In the genomic region with DNA sequence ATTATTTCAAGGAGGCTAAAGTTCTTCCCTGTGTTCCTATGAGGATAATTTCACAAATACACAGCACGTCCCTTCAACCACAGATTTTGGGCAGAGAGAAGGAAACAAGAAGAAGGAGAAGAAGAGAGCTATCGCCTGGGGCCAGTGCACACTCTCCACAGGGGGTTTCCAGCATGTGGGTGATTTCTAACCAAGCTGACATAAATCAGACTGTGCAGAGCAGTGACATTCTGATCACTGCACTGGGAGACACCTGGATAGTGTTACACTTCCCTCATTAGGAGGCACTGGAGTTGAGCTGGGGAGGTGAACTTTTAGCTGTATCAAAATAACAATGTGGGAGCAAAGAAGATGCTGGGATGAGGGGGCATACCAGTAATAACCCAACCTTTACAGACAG, we compare ENCODE assay signal across 11 cellular contexts.
DNase-seq lines count a peak whose midpoint lies in the region; ATAC-seq and TF ChIP-seq lines count a peak whose summit lies in the region.
"Had no signal": no experiment of that assay in that cellular context is flagged by ENCODE, and none has a peak within 500 bp of the region (broad histone marks: within the 10 kb centered on the region; RNA-seq: fewer than 3 reads in every experiment).

No MANE protein-coding gene starts in this region.

- POLR2A ChIA-PET in A673 (lab: Charles Lee; ENCODE audit: low non-redundant PET) = no interaction called here

- no peak overlapping the region for H3K27ac ChIP-seq in A673 (ENCODE audit: low read depth, low read length, poor library complexity, severe bottlenecking)
- H3K27ac ChIP-seq in transverse colon = no peak overlapping the region

- peaks cover 4% of the 10 kb centered on the region for H3K4me1 ChIP-seq in A673 (ENCODE audit: insufficient read depth, low read length, poor library complexity, severe bottlenecking)
- peaks cover 0 to 12% (median 0%) of the 10 kb centered on the region in 4 donors for H3K4me1 ChIP-seq in transverse colon

- BruUV-seq in A673 (replicated peaks; lab: Mats Ljungman, UMichigan) = no TSS peak

- in situ Hi-C loops in transverse colon (cut with MboI; ENCODE audit: low pct_ligation_motif_present in 1 of 4, low pct_unique_long_range_greater_than_20kb in 1 of 4, low sequenced_read_pairs in 3 of 4) = no loop called here

- no peak for TF ChIP-seq CTCF in A673 (conservative IDR thresholded peaks at IDR 0.05; ENCODE audit: low read depth, low read length)
- TF ChIP-seq CTCF in transverse colon (IDR thresholded peaks at IDR 0.05) = no peak

- 39 to 66% methylated on average over 2 of the region's 2 CpGs for WGBS in transverse colon (ENCODE audit: low coverage in 1 of 2), 2 donors

- CTCF ChIA-PET in A673 (lab: Charles Lee) = no interaction called here

- peak; percentile 41 for DNase-seq in A673 (ENCODE audit: low spot score)
- DNase-seq in NCI-H146 treated with DMSO at 0.1 percent for 48 hours (lab: John Stamatoyannopoulos, UW; ENCODE audit: unreplicated experiment) = peak; percentile 94
- no peak for DNase-seq in NCI-H345 (lab: John Stamatoyannopoulos, UW)
- no peak for DNase-seq in central memory CD4-positive, alpha-beta T cell
- no peak for DNase-seq in DMS153 (lab: John Stamatoyannopoulos, UW)
- no peak for DNase-seq in transverse colon
- DNase-seq: cortex of kidney; hypothalamus; stimulated activated CD4-positive, alpha-beta T cell treated with anti-CD3 and anti-CD28 coated beads, Interleukin-2, amount 100 ng/mL, for 24 hours had no signal

- no peak for TF ChIP-seq POLR2A in transverse colon (IDR thresholded peaks at IDR 0.05)

- ATAC-seq in GM19023 (IDR thresholded peaks at IDR 0.05; ENCODE audit: unreplicated experiment) (peak; percentile 98), HG02840 (IDR thresholded peaks at IDR 0.05; ENCODE audit: low FRiP score, unreplicated experiment) (peak; percentile 65)

- H3K27me3 ChIP-seq in A673 (replicated peaks; ENCODE audit: insufficient read depth, low read depth, low read length, poor library complexity) (no peaks in the 10 kb centered on the region), transverse colon (no peaks in the 10 kb centered on the region)

- H3K4me3 ChIP-seq in A673 (ENCODE audit: low read depth, low read length, poor library complexity, severe bottlenecking) (no peak overlapping the region), transverse colon (no peak overlapping the region)

- H3K9me3 ChIP-seq in A673 (ENCODE audit: low read depth, low read length, poor library complexity, severe bottlenecking) (no peaks in the 10 kb centered on the region), transverse colon (no peaks in the 10 kb centered on the region)

- H3K36me3 ChIP-seq in A673 (ENCODE audit: insufficient read depth, low read length, poor library complexity, severe bottlenecking) (no peaks in the 10 kb centered on the region), transverse colon (no peaks in the 10 kb centered on the region)

- intact Hi-C loops in A673 (cut with micrococcal nuclease; ENCODE audit: unreplicated experiment) (no loop called here), transverse colon (cut with DNase I; ENCODE audit: low total_unique reads) (no loop called here)

- TF ChIP-seq EP300 in transverse colon (IDR thresholded peaks at IDR 0.05; ENCODE audit: low read depth) = no peak

Comparison
In these comparisons a context has a peak if more than half of its experiments do, and no peak if none do; other contexts are left out.
1. DNase-seq: peak in A673 (single experiment) and NCI-H146 treated with DMSO at 0.1 percent for 48 hours (single experiment); none in NCI-H345 (single experiment), central memory CD4-positive, alpha-beta T cell (single experiment), DMS153 (single experiment) and transverse colon (single experiment).